In genomic region chr2:231930601-231931281, GRCh38 we compare ENCODE assay signal across 17 cellular contexts. TPM values are rescaled to one million over a fixed set of nuclear protein-coding genes. Genes with fewer than 3 reads are reported as not detected.
A peak's percentile ranks its signal among the peaks of the same experiment; 100 is the strongest.
DNase-seq lines count a peak whose midpoint lies in the region; ATAC-seq and TF ChIP-seq lines count a peak whose summit lies in the region.
"Had no signal": no experiment of that assay in that cellular context is flagged by ENCODE, and none has a peak within 500 bp of the region (broad histone marks: within the 10 kb centered on the region; RNA-seq: fewer than 3 reads in every experiment).

No MANE protein-coding gene starts in this region.

- 71 to 80% methylated on average over 1 of the region's 8 CpGs for WGBS in gastroesophageal sphincter (ENCODE audit: low coverage in 1 of 2), 2 donors
- 32 to 57% (median 37%) methylated on average over 8 of the region's 8 CpGs for WGBS in psoas muscle, 3 donors

- CTCF ChIA-PET in OCI-LY7 (lab: Charles Lee; ENCODE audit: unreplicated experiment): interaction anchor here (1.1 kb wide), 1 partner anchor 391 kb away, joined by 3 read pairs; no protein-coding TSS in a partner anchor

- H2AFZ ChIP-seq in OCI-LY7 (ENCODE audit: low read length): no peak overlapping the region
- H2AFZ ChIP-seq: GM23338, parathyroid adenoma had no signal

- ATAC-seq in gastroesophageal sphincter (peak; percentile 19), psoas muscle (peak in 3 of 4 donors; percentile 31 to 62 (median 46))

- no peaks in the 10 kb centered on the region for H3K36me3 ChIP-seq in gastroesophageal sphincter
- H3K36me3 ChIP-seq in psoas muscle (ENCODE audit: insufficient read depth in 1 of 2, low read depth in 1 of 2): no peaks in the 10 kb centered on the region
- H3K36me3 ChIP-seq in OCI-LY7 (ENCODE audit: insufficient read depth, low read length): no peaks in the 10 kb centered on the region
- H3K36me3 ChIP-seq: breast epithelium, SJSA1 had no signal

- H3K4me1 ChIP-seq in gastroesophageal sphincter (peaks cover 0 to 30% (median 7%) of the 10 kb centered on the region in 3 donors), psoas muscle (peaks cover 17% of the 10 kb centered on the region), OCI-LY7 (ENCODE audit: insufficient read depth, low read length, poor library complexity, severe bottlenecking) (peaks cover 19% of the 10 kb centered on the region)

- no peak overlapping the region for H3K4me2 ChIP-seq in OCI-LY7 (ENCODE audit: low read length)
- H3K4me2 ChIP-seq: GM23338 had no signal

- POLR2A ChIA-PET in OCI-LY7 (lab: Charles Lee): no interaction called here

- H3K9me3 ChIP-seq in gastroesophageal sphincter (no peaks in the 10 kb centered on the region), psoas muscle (no peaks in the 10 kb centered on the region), OCI-LY7 (ENCODE audit: low read length) (no peaks in the 10 kb centered on the region)
- H3K9me3 ChIP-seq: breast epithelium, SJSA1 had no signal

- peak overlapping the region in 1 of 4 donors; percentile 8 for H3K27ac ChIP-seq in gastroesophageal sphincter
- no peak overlapping the region for H3K27ac ChIP-seq in psoas muscle
- H3K27ac ChIP-seq in OCI-LY7 (ENCODE audit: low read depth, low read length, poor library complexity, severe bottlenecking): no peak overlapping the region
- H3K27ac ChIP-seq: breast epithelium, parathyroid adenoma, SJSA1 had no signal

- no peaks in the 10 kb centered on the region for H3K79me2 ChIP-seq in OCI-LY7 (ENCODE audit: insufficient read depth, low read depth, low read length)
- H3K79me2 ChIP-seq: parathyroid adenoma had no signal

- TF ChIP-seq CTCF in AG10803 (conservative IDR thresholded peaks at IDR 0.05; ENCODE audit: low read length) (no peak), gastroesophageal sphincter (IDR thresholded peaks at IDR 0.05) (no peak), psoas muscle (IDR thresholded peaks at IDR 0.05) (no peak), OCI-LY7 (conservative IDR thresholded peaks at IDR 0.05; ENCODE audit: low read length) (no peak)

- TF ChIP-seq POLR2A in gastroesophageal sphincter (IDR thresholded peaks at IDR 0.05): no peak

- TF ChIP-seq EP300 in gastroesophageal sphincter (IDR thresholded peaks at IDR 0.05): no peak

- no peak overlapping the region for H3K4me3 ChIP-seq in AG10803 (ENCODE audit: low read length)
- H3K4me3 ChIP-seq in gastroesophageal sphincter: no peak overlapping the region
- no peak overlapping the region for H3K4me3 ChIP-seq in psoas muscle
- no peak overlapping the region for H3K4me3 ChIP-seq in OCI-LY7 (ENCODE audit: low read depth, low read length, poor library complexity, severe bottlenecking)
- H3K4me3 ChIP-seq: breast epithelium, GM23338, SJSA1 had no signal

- H4K20me1 ChIP-seq in OCI-LY7 (ENCODE audit: insufficient read depth, low read length): no peaks in the 10 kb centered on the region

- no peaks in the 10 kb centered on the region for H3K9me2 ChIP-seq in OCI-LY7 (ENCODE audit: insufficient read depth, low read length)

- H3K27me3 ChIP-seq in gastroesophageal sphincter: peaks cover 56% of the 10 kb centered on the region
- peaks cover 0 to 45% (median 7%) of the 10 kb centered on the region in 3 donors for H3K27me3 ChIP-seq in psoas muscle (ENCODE audit: insufficient read depth in 3 of 3, low read length in 2 of 3)

- BruUV-seq in OCI-LY7 (replicated peaks; lab: Mats Ljungman, UMichigan): no TSS peak

- intact Hi-C loops in psoas muscle (cut with DNase I): no loop called here
- intact Hi-C loops in OCI-LY7 (cut with micrococcal nuclease; ENCODE audit: unreplicated experiment): no loop called here

- peak; percentile 25 for DNase-seq in AG10803 (ENCODE audit: low read depth)
- DNase-seq in NCI-H446 treated with DMSO at 0.1 percent for 48 hours (lab: John Stamatoyannopoulos, UW): peak; percentile 3
- DNase-seq in psoas muscle: peak; percentile 61 to 85
- no peak for DNase-seq in HCEC 1CT
- DNase-seq in NCI-H1930 (lab: John Stamatoyannopoulos, UW): no peak
- no peak for DNase-seq in cerebellum (ENCODE audit: low spot score)
- no peak for DNase-seq in OCI-LY7 (ENCODE audit: low spot score)
- DNase-seq: effector CD4-positive, alpha-beta T cell; NCI-H1048; T-helper 9 cell had no signal

RNA-seq across cellular contexts. Expression of gene NPPC, which starts 4.5 kb away (rescaled TPM):
- not detected for total RNA-seq in gastroesophageal sphincter
- total RNA-seq in psoas muscle: 1 to 10 TPM in 2 of 4 donors, under 1 TPM in 1, not detected in 1; 0.71 to 1.4 (median 1.1) TPM
- 10 to 100 TPM in 1 of 3 donors, under 1 TPM in 2; 0.29 to 26.9 (median 0.37) TPM for polyA plus RNA-seq in psoas muscle
- 2.0 TPM for total RNA-seq in cerebellum
- total RNA-seq in OCI-LY7 (2014; rRNA removed; shearing (Covaris generic)): not detected in 2 replicates
- total RNA-seq in OCI-LY7 (2022): not detected in 2 replicates
- total RNA-seq: fibroblast of lung, SJSA1 had no signal
- polyA plus RNA-seq: fibroblast of lung, IgD-negative memory B cell had no signal

RNA-seq across cellular contexts. Expression of gene DIS3L2, which starts 30.8 kb away (rescaled TPM):
- 10 to 100 TPM; 13.3 to 31.0 (median 23.6) TPM for total RNA-seq in gastroesophageal sphincter
- total RNA-seq in psoas muscle: 10 to 100 TPM; 14.8 to 20.8 (median 17.2) TPM
- 10 to 100 TPM; 10.7 to 16.4 (median 12.4) TPM for polyA plus RNA-seq in psoas muscle
- 44.3 TPM for total RNA-seq in cerebellum
- 20.6 and 20.7 TPM in 2 replicates for total RNA-seq in OCI-LY7 (2014; rRNA removed; shearing (Covaris generic))
- 20.2 and 21.9 TPM in 2 replicates for total RNA-seq in OCI-LY7 (2022)

Comparison
In these comparisons a context has a peak if more than half of its experiments do, and no peak if none do; other contexts are left out.
1. DNase-seq: peak in AG10803 (single experiment), NCI-H446 treated with DMSO at 0.1 percent for 48 hours (single experiment) and psoas muscle (2 of 2); none in HCEC 1CT (single experiment), NCI-H1930 (0 of 2), cerebellum (single experiment) and OCI-LY7 (single experiment).